ENCODE assay signal across 23 cellular contexts in the genomic region with DNA sequence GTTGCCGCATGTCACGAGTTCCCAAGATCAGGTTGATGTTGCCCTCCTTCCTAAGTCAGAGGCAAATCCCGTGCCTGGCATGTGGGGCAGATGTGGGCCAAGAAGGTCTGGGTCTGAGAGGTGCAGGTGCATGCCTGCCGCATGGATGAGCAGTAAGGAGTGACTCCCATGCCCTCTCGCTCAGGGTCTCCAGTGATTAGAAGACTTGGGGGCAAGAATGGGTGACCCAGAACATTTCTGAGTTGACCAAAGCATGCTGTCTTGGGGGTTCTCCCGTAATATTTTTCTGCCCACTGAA.
DNase-seq lines count a peak whose midpoint lies in the region; ATAC-seq and TF ChIP-seq lines count a peak whose summit lies in the region.
"Had no signal": no experiment of that assay in that cellular context is flagged by ENCODE, and none has a peak within 500 bp of the region (broad histone marks: within the 10 kb centered on the region; RNA-seq: fewer than 3 reads in every experiment).

No MANE protein-coding gene starts in this region.

- H3K4me1 ChIP-seq in hepatocyte (ENCODE audit: insufficient read depth), result peaks cover 15% of the 10 kb centered on the region
- peaks cover 11 to 12% of the 10 kb centered on the region in 2 donors for H3K4me1 ChIP-seq in gastrocnemius medialis
- peaks cover 0 to 6% (median 0%) of the 10 kb centered on the region in 3 donors for H3K4me1 ChIP-seq in gastroesophageal sphincter
- H3K4me1 ChIP-seq: BE2C had no signal

- TF ChIP-seq CTCF in chondrocyte (IDR thresholded peaks at IDR 0.05), result no peak
- TF ChIP-seq CTCF in hepatocyte (IDR thresholded peaks at IDR 0.05; ENCODE audit: poor library complexity), result no peak
- no peak for TF ChIP-seq CTCF in gastrocnemius medialis (IDR thresholded peaks at IDR 0.05 in 4 of 5, conservative IDR thresholded peaks at IDR 0.05 in 1 of 5)
- TF ChIP-seq CTCF in MCF 10A (IDR thresholded peaks at IDR 0.05; ENCODE audit: unreplicated experiment), result no peak
- TF ChIP-seq CTCF in gastroesophageal sphincter (IDR thresholded peaks at IDR 0.05), result no peak

- DNase-seq in chondrocyte (ENCODE audit: low spot score), result peak; percentile 63
- no peak for DNase-seq in hepatocyte (ENCODE audit: low spot score)
- DNase-seq in gastrocnemius medialis, result peak; percentile 32 to 46
- no peak for DNase-seq in MCF 10A (ENCODE audit: unreplicated experiment)
- DNase-seq in GDM1 (lab: John Stamatoyannopoulos, UW), result no peak
- DNase-seq: 8988T; ACHN; BE2C; C1 segment of cervical spinal cord; CD4-positive, alpha-beta memory T cell; CD4-positive, CD25-positive, alpha-beta regulatory T cell; CD8-positive, alpha-beta memory T cell; COR-L47; DMS 273 treated with DMSO at 0.1 percent for 48 hours; DMS153; DMS53; DMS79; DND-41; EL; GF-D8 had no signal

- H3K27ac ChIP-seq in hepatocyte, result peak overlapping the region; percentile 72
- peak overlapping the region; percentile 25 to 76 (median 60) for H3K27ac ChIP-seq in gastrocnemius medialis
- no peak overlapping the region for H3K27ac ChIP-seq in gastroesophageal sphincter
- H3K27ac ChIP-seq: BLaER1 had no signal

- H3K79me2 ChIP-seq in hepatocyte, result no peaks in the 10 kb centered on the region

- H3K4me3 ChIP-seq in hepatocyte (no peak overlapping the region), gastrocnemius medialis (no peak overlapping the region), gastroesophageal sphincter (no peak overlapping the region)
- H3K4me3 ChIP-seq: BLaER1 had no signal

- no peaks in the 10 kb centered on the region for H3K27me3 ChIP-seq in hepatocyte
- no peaks in the 10 kb centered on the region for H3K27me3 ChIP-seq in gastrocnemius medialis
- no peaks in the 10 kb centered on the region for H3K27me3 ChIP-seq in gastroesophageal sphincter
- H3K27me3 ChIP-seq: BE2C, BLaER1 had no signal

- H3K4me2 ChIP-seq in hepatocyte, result no peak overlapping the region

- no peak overlapping the region for H3K27ac Mint-ChIP-seq in chondrocyte (ENCODE audit: unreplicated experiment)
- no peak overlapping the region for H3K27ac Mint-ChIP-seq in MCF 10A (ENCODE audit: low read depth, unreplicated experiment)
- H3K27ac Mint-ChIP-seq: CD4-positive, alpha-beta memory T cell; CD4-positive, CD25-positive, alpha-beta regulatory T cell had no signal

- H4K20me1 ChIP-seq in hepatocyte (ENCODE audit: insufficient read depth, poor library complexity, severe bottlenecking), result no peaks in the 10 kb centered on the region
- H4K20me1 ChIP-seq: BLaER1 had no signal

- H3K36me3 ChIP-seq in hepatocyte (replicated peaks; ENCODE audit: insufficient read depth, low read depth) (no peaks in the 10 kb centered on the region), gastrocnemius medialis (no peaks in the 10 kb centered on the region), gastroesophageal sphincter (no peaks in the 10 kb centered on the region)
- H3K36me3 ChIP-seq: BE2C, BLaER1 had no signal

- TF ChIP-seq POLR2A in gastrocnemius medialis (IDR thresholded peaks at IDR 0.05) (no peak), gastroesophageal sphincter (IDR thresholded peaks at IDR 0.05) (no peak)

- BruUV-seq in MCF 10A (replicated peaks; lab: Mats Ljungman, UMichigan), result no TSS peak

- H3K9me3 Mint-ChIP-seq in chondrocyte (ENCODE audit: low read depth) (no peaks in the 10 kb centered on the region), MCF 10A (ENCODE audit: unreplicated experiment) (no peaks in the 10 kb centered on the region)
- H3K9me3 Mint-ChIP-seq: CD4-positive, alpha-beta memory T cell; CD8-positive, alpha-beta memory T cell had no signal

- H3K9me3 ChIP-seq in hepatocyte (ENCODE audit: low read depth) (no peaks in the 10 kb centered on the region), gastrocnemius medialis (no peaks in the 10 kb centered on the region), gastroesophageal sphincter (no peaks in the 10 kb centered on the region)
- H3K9me3 ChIP-seq: BE2C, BLaER1 had no signal

- intact Hi-C loops in gastrocnemius medialis (cut with DNase I; ENCODE audit: low total_unique reads), result no loop called here
- intact Hi-C loops in MCF 10A (cut with micrococcal nuclease), result no loop called here

- CTCF ChIA-PET in MCF 10A (lab: Yijun Ruan, JAX), result no interaction called here

- H3K27me3 Mint-ChIP-seq in chondrocyte (ENCODE audit: low read depth) (peaks cover 3% of the 10 kb centered on the region), MCF 10A (ENCODE audit: insufficient read depth, unreplicated experiment) (peaks cover 43% of the 10 kb centered on the region)

- TF ChIP-seq EP300 in gastroesophageal sphincter (IDR thresholded peaks at IDR 0.05), result no peak

- no peaks in the 10 kb centered on the region for H3K9me2 ChIP-seq in hepatocyte (replicated peaks; ENCODE audit: insufficient read depth)

- ATAC-seq in gastrocnemius medialis, result peak; percentile 52 to 53
- ATAC-seq in gastroesophageal sphincter, result no peak

- POLR2A ChIA-PET in MCF 10A (lab: Yijun Ruan, JAX), result no interaction called here

- H3K4me3 Mint-ChIP-seq in chondrocyte (ENCODE audit: unreplicated experiment) (no peak overlapping the region), MCF 10A (ENCODE audit: unreplicated experiment) (no peak overlapping the region)
- H3K4me3 Mint-ChIP-seq: CD14-positive monocyte; CD4-positive, alpha-beta memory T cell; CD4-positive, CD25-positive, alpha-beta regulatory T cell; CD8-positive, alpha-beta memory T cell had no signal

- 94% methylated on average over 6 of the region's 6 CpGs for WGBS in hepatocyte (ENCODE audit: low lambda C conversion rate, missing lambda C conversion rate)
- 40% methylated on average over 1 of the region's 6 CpGs; no CpG with 5 or more reads in 1 of the 2 donors for WGBS in gastroesophageal sphincter (ENCODE audit: low coverage in 1 of 2), 2 donors

- in situ Hi-C loops in gastrocnemius medialis (cut with MboI; ENCODE audit: low sequenced_read_pairs in 4 of 4), result no loop called here

- H2AFZ ChIP-seq in hepatocyte, result no peak overlapping the region

- H3K36me3 Mint-ChIP-seq in chondrocyte (ENCODE audit: low read depth) (no peaks in the 10 kb centered on the region), MCF 10A (ENCODE audit: insufficient read depth, unreplicated experiment) (no peaks in the 10 kb centered on the region)
- H3K36me3 Mint-ChIP-seq: CD14-positive monocyte; CD4-positive, alpha-beta memory T cell; CD4-positive, CD25-positive, alpha-beta regulatory T cell; CD8-positive, alpha-beta memory T cell had no signal

- H3K4me1 Mint-ChIP-seq in chondrocyte (ENCODE audit: low read depth) (no peaks in the 10 kb centered on the region), MCF 10A (ENCODE audit: insufficient read depth, unreplicated experiment) (no peaks in the 10 kb centered on the region)
- H3K4me1 Mint-ChIP-seq: CD8-positive, alpha-beta memory T cell had no signal

Comparison
In these comparisons a context has a peak if more than half of its experiments do, and no peak if none do; other contexts are left out.
1. DNase-seq: peak in chondrocyte (single experiment) and gastrocnemius medialis (2 of 2); none in hepatocyte (single experiment), MCF 10A (single experiment) and GDM1 (single experiment).
2. H3K27ac ChIP-seq: peak in hepatocyte (single experiment) and gastrocnemius medialis (4 of 4); none in gastroesophageal sphincter (0 of 4).